ENCODE assay signal across 8 cellular contexts in genomic region chr12:108722992-108723766, GRCh38. TPM values are rescaled to one million over a fixed set of nuclear protein-coding genes. Genes with fewer than 3 reads are reported as not detected.
A peak's percentile ranks its signal among the peaks of the same experiment; 100 is the strongest.
DNase-seq lines count a peak whose midpoint lies in the region; ATAC-seq and FAIRE-seq lines count a peak whose summit lies in the region.

No MANE protein-coding gene starts in this region.

- peak; percentile 37 for ATAC-seq in GM18861 (IDR thresholded peaks at IDR 0.05; ENCODE audit: unreplicated experiment)

- FAIRE-seq in RCC 7860 (lab: Jason Lieb, UNC): peak; percentile 91

- peak; percentile 94 for DNase-seq in RCC 7860 (ENCODE audit: low spot score)
- peak; percentile 85 for DNase-seq in fibroblast of peridontal ligament (ENCODE audit: extremely low read depth)
- DNase-seq in skeletal muscle cell (ENCODE audit: low read depth): peak; percentile 63
- DNase-seq in mesenteric fat pad (ENCODE audit: low spot score): no peak
- DNase-seq in OCI-M2 (lab: John Stamatoyannopoulos, UW; ENCODE audit: unreplicated experiment): no peak
- no peak for DNase-seq in HT-29 (ENCODE audit: low spot score)
- DNase-seq in activated CD4-positive, alpha-beta T cell treated with anti-CD3 and anti-CD28 coated beads, Interleukin-2, amount 50 U/mL, for 4 hours: no peak

- H3K4me3 ChIP-seq in skeletal muscle cell (ENCODE audit: low read depth, low read length): no peak overlapping the region

RNA-seq across cellular contexts. Expression of gene CORO1C, which starts 8.1 kb away (rescaled TPM):
- total RNA-seq in mesenteric fat pad: 241 TPM
- total RNA-seq in HT-29 (2014; rRNA removed; shearing (Covaris generic)): 62.9 and 67.5 TPM in 2 replicates

Comparison
In these comparisons a context has a peak if more than half of its experiments do, and no peak if none do; other contexts are left out.
1. DNase-seq: peak in RCC 7860 (single experiment), fibroblast of peridontal ligament (single experiment) and skeletal muscle cell (single experiment); none in mesenteric fat pad (single experiment), OCI-M2 (single experiment), HT-29 (single experiment) and activated CD4-positive, alpha-beta T cell treated with anti-CD3 and anti-CD28 coated beads, Interleukin-2, amount 50 U/mL, for 4 hours (0 of 2).